ENCODE assay signal across 18 cellular contexts in the genomic region with DNA sequence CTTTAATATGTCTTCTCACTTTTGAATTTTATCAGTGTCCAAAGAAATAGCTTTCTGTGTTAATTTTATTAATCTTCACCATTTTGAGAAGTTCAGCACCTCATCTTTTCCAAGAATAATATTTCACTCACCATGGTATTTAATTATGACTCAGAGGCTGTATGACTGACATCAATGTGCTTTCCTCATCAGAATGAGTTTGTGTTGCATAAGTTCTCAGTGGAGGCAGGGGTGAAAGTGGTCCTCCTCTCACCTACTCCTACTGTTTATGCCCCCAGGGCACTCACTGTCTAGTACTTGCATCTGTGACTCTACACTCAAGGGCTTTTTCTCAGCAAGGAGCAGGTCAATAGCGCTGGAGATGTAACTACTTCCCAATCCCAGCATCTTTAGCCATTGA.
DNase-seq lines count a peak whose midpoint lies in the region; ATAC-seq, FAIRE-seq and TF ChIP-seq lines count a peak whose summit lies in the region.
"Had no signal": no experiment of that assay in that cellular context is flagged by ENCODE, and none has a peak within 500 bp of the region (broad histone marks: within the 10 kb centered on the region; RNA-seq: fewer than 3 reads in every experiment).

No MANE protein-coding gene starts in this region.

- 10% methylated on average over 1 of the region's 1 CpG for whole genome bisulfite sequencing in K562 (ENCODE audit: insufficient coverage, low coverage, missing lambda C conversion rate)
- whole genome bisulfite sequencing in esophagus muscularis mucosa = 92% methylated on average over 1 of the region's 1 CpG
- 86 to 96% (median 94%) methylated on average over 1 of the region's 1 CpG for WGBS in ovary, 3 donors

- H3K36me3 ChIP-seq in breast epithelium = no peaks in the 10 kb centered on the region
- peaks cover 71% of the 10 kb centered on the region for H3K36me3 ChIP-seq in K562 (ENCODE audit: control insufficient read depth, insufficient read depth, low read length)
- no peaks in the 10 kb centered on the region for H3K36me3 ChIP-seq in esophagus muscularis mucosa
- no peaks in the 10 kb centered on the region for H3K36me3 ChIP-seq in kidney (ENCODE audit: control insufficient read depth in 1 of 2, insufficient read depth in 2 of 2, low read length in 2 of 2)
- H3K36me3 ChIP-seq in ovary = no peaks in the 10 kb centered on the region
- H3K36me3 ChIP-seq: spleen had no signal

- H3K27me3 ChIP-seq in breast epithelium (no peaks in the 10 kb centered on the region), K562 (ENCODE audit: control insufficient read depth in 2 of 2, insufficient read depth in 2 of 2, low read length in 2 of 2) (no peaks in the 10 kb centered on the region), esophagus muscularis mucosa (no peaks in the 10 kb centered on the region), ovary (no peaks in the 10 kb centered on the region)
- H3K27me3 ChIP-seq: body of pancreas, spleen had no signal

- BruUV-seq in MCF 10A (replicated peaks; lab: Mats Ljungman, UMichigan) (no TSS peak), K562 (replicated peaks; lab: Mats Ljungman, UMichigan) (no TSS peak)

- DNase-seq in MCF 10A (ENCODE audit: unreplicated experiment) (peak; percentile 84), breast epithelium (ENCODE audit: low spot score in 2 of 2) (no peak), K562 (ENCODE audit: extremely low read depth in 1 of 4, low spot score in 3 of 4) (peak in 1 of 4 experiments; percentile 21), iris pigment epithelial cell (ENCODE audit: low read depth) (peak; percentile 71), esophagus muscularis mucosa (ENCODE audit: extremely low spot score) (no peak), kidney (no peak), ovary (no peak)
- DNase-seq: activated CD4-positive, CD25-positive, alpha-beta regulatory T cell treated with anti-CD3 and anti-CD28 coated beads, Interleukin-2, amount 50 U/mL, for 72 hours; body of pancreas; CD4-positive, CD25-positive, alpha-beta regulatory T cell; foreskin melanocyte; NCI-H1092; spleen; T-helper 2 cell had no signal

- no peak overlapping the region for H3K4me3 Mint-ChIP-seq in MCF 10A (ENCODE audit: unreplicated experiment)
- H3K4me3 Mint-ChIP-seq: CD4-positive, CD25-positive, alpha-beta regulatory T cell; IgD-negative memory B cell; type B pancreatic cell had no signal

- TF ChIP-seq POLR2A in breast epithelium (IDR thresholded peaks at IDR 0.05) (no peak), K562 (conservative IDR thresholded peaks at IDR 0.05) (0 out of 2 replicates have a peak, but pooled peaks have one; percentile 33), esophagus muscularis mucosa (IDR thresholded peaks at IDR 0.05; ENCODE audit: low read depth) (no peak), ovary (IDR thresholded peaks at IDR 0.05) (no peak)

- TF ChIP-seq RAD21 in K562 (CRISPR knock-in tag; conservative IDR thresholded peaks at IDR 0.05 in 1 of 2, IDR thresholded peaks at IDR 0.05 in 1 of 2) = no peak

- H3K4me3 ChIP-seq in breast epithelium (no peak overlapping the region), K562 (no peak overlapping the region), esophagus muscularis mucosa (no peak overlapping the region), kidney (ENCODE audit: low read length in 2 of 2) (no peak overlapping the region), ovary (no peak overlapping the region)
- H3K4me3 ChIP-seq: body of pancreas, spleen had no signal

- H3K9me3 ChIP-seq in breast epithelium (no peaks in the 10 kb centered on the region), K562 (replicated peaks; ENCODE audit: control insufficient read depth, insufficient read depth, low read depth, low read length) (peaks cover 6% of the 10 kb centered on the region), esophagus muscularis mucosa (no peaks in the 10 kb centered on the region), kidney (ENCODE audit: control insufficient read depth in 1 of 2, low read length in 2 of 2) (no peaks in the 10 kb centered on the region), ovary (no peaks in the 10 kb centered on the region)
- H3K9me3 ChIP-seq: body of pancreas, spleen had no signal

- intact Hi-C loops in MCF 10A (cut with micrococcal nuclease) (no loop called here), breast epithelium (cut with DNase I; ENCODE audit: low total_unique reads) (no loop called here), K562 (cut with micrococcal nuclease) (no loop called here), esophagus muscularis mucosa (cut with DNase I) (no loop called here), kidney (cut with DNase I) (no loop called here), ovary (cut with DNase I) (no loop called here)

- H3K27ac ChIP-seq in breast epithelium = no peak overlapping the region
- H3K27ac ChIP-seq in K562 (ENCODE audit: extremely low read depth, low read depth, low read length) = peak overlapping the region; percentile 53; the same call in 1 of the 3 replicates
- H3K27ac ChIP-seq in esophagus muscularis mucosa (replicated peaks in 1 of 4) = no peak overlapping the region
- H3K27ac ChIP-seq in kidney (ENCODE audit: low read depth in 2 of 2, low read length in 2 of 2) = no peak overlapping the region
- no peak overlapping the region for H3K27ac ChIP-seq in ovary
- H3K27ac ChIP-seq: body of pancreas, spleen had no signal

- H3K36me3 Mint-ChIP-seq in MCF 10A (ENCODE audit: insufficient read depth, unreplicated experiment) = no peaks in the 10 kb centered on the region
- H3K36me3 Mint-ChIP-seq: CD4-positive, CD25-positive, alpha-beta regulatory T cell; type B pancreatic cell had no signal

- no peak overlapping the region for H3K27ac Mint-ChIP-seq in MCF 10A (ENCODE audit: low read depth, unreplicated experiment)
- H3K27ac Mint-ChIP-seq: CD4-positive, CD25-positive, alpha-beta regulatory T cell; type B pancreatic cell had no signal

- in situ Hi-C loops in K562 (cut with MboI) = no loop called here

- no peaks in the 10 kb centered on the region for H4K20me1 ChIP-seq in K562 (replicated peaks; ENCODE audit: control insufficient read depth, insufficient read depth, low read length)

- H3K4me2 ChIP-seq in K562 (ENCODE audit: insufficient read depth, low read length) = peak overlapping the region; percentile 26; the same call in 1 of the 2 replicates

- no peak overlapping the region for H3K9ac ChIP-seq in K562 (ENCODE audit: insufficient read depth in 1 of 2, low read depth in 2 of 2, low read length in 2 of 2)
- no peak overlapping the region for H3K9ac ChIP-seq in kidney (ENCODE audit: low read length in 2 of 2)

- H2AFZ ChIP-seq in K562 (ENCODE audit: low read depth, low read length) = no peak overlapping the region

- FAIRE-seq in K562 (lab: Jason Lieb, UNC) (peak; percentile 19), kidney (lab: Jason Lieb, UNC) (no peak)

- peaks cover 99% of the 10 kb centered on the region for H3K79me2 ChIP-seq in K562 (ENCODE audit: control insufficient read depth, insufficient read depth, low read length)

- POLR2A ChIA-PET in MCF 10A (lab: Yijun Ruan, JAX) (no interaction called here), K562 (lab: Yijun Ruan, JAX) (no interaction called here)

- H3K9me1 ChIP-seq in K562 (ENCODE audit: control insufficient read depth, insufficient read depth, low read length) = no peaks in the 10 kb centered on the region

- no peaks in the 10 kb centered on the region for H3K27me3 Mint-ChIP-seq in MCF 10A (ENCODE audit: insufficient read depth, unreplicated experiment)
- H3K27me3 Mint-ChIP-seq: CD4-positive, CD25-positive, alpha-beta regulatory T cell; IgD-negative memory B cell; type B pancreatic cell had no signal

- TF ChIP-seq CTCF in MCF 10A (IDR thresholded peaks at IDR 0.05; ENCODE audit: unreplicated experiment) (no peak), breast epithelium (IDR thresholded peaks at IDR 0.05) (no peak), K562 (IDR thresholded peaks at IDR 0.05 in 2 of 3, conservative IDR thresholded peaks at IDR 0.05 in 1 of 3; ENCODE audit: insufficient read depth in 2 of 3, low read depth in 1 of 3, low read length in 3 of 3) (no peak), esophagus muscularis mucosa (IDR thresholded peaks at IDR 0.05) (no peak), kidney (IDR thresholded peaks at IDR 0.05; ENCODE audit: borderline replicate concordance, extremely low read depth, insufficient read depth) (no peak), ovary (IDR thresholded peaks at IDR 0.05) (no peak)

- ATAC-seq in K562 = peak; percentile 55
- no peak for ATAC-seq in GM21619 (IDR thresholded peaks at IDR 0.05; ENCODE audit: unreplicated experiment)
- ATAC-seq: body of pancreas, Right ventricle myocardium inferior had no signal

- no peak for TF ChIP-seq EP300 in K562 (IDR thresholded peaks at IDR 0.05; ENCODE audit: low read length)
- no peak for TF ChIP-seq EP300 in esophagus muscularis mucosa (IDR thresholded peaks at IDR 0.05)
- no peak for TF ChIP-seq EP300 in ovary (IDR thresholded peaks at IDR 0.05)

- CTCF ChIA-PET in MCF 10A (lab: Yijun Ruan, JAX) (interaction anchor here (0.8 kb wide), 1 partner anchor 12 kb away, joined by 4 read pairs; no protein-coding TSS in a partner anchor), K562 (lab: Yijun Ruan, JAX; ENCODE audit: low intra/inter-chr PET ratio) (no interaction called here)

- H3K4me1 ChIP-seq in breast epithelium (no peaks in the 10 kb centered on the region), K562 (replicated peaks in 1 of 2; ENCODE audit: control insufficient read depth in 2 of 2, insufficient read depth in 2 of 2, low read length in 2 of 2) (peaks cover 0 to 19% of the 10 kb centered on the region in 2 experiments; a peak in 2 of 5 replicates), esophagus muscularis mucosa (no peaks in the 10 kb centered on the region), kidney (ENCODE audit: control insufficient read depth in 1 of 2, insufficient read depth in 1 of 2, low read depth in 1 of 2, low read length in 2 of 2) (no peaks in the 10 kb centered on the region), ovary (ENCODE audit: insufficient read depth) (no peaks in the 10 kb centered on the region)
- H3K4me1 ChIP-seq: body of pancreas, spleen had no signal

- peaks cover 7% of the 10 kb centered on the region for H3K4me1 Mint-ChIP-seq in MCF 10A (ENCODE audit: insufficient read depth, unreplicated experiment)
- H3K4me1 Mint-ChIP-seq: CD4-positive, CD25-positive, alpha-beta regulatory T cell; IgD-negative memory B cell had no signal

- H3K9me3 Mint-ChIP-seq in MCF 10A (ENCODE audit: unreplicated experiment) = no peaks in the 10 kb centered on the region
- H3K9me3 Mint-ChIP-seq: type B pancreatic cell had no signal

TF ChIP-seq in K562, 482 proteins besides CTCF, POLR2A, EP300 and RAD21 (continues in another document):
- TF ChIP-seq MEIS2 (IDR thresholded peaks at IDR 0.05; ENCODE audit: partially characterized antibody) (peak; percentile 66), ZNF232 (CRISPR knock-in tag; IDR thresholded peaks at IDR 0.05) (no peak), ZNF57 (CRISPR knock-in tag; IDR thresholded peaks at IDR 0.05) (no peak)

Comparison
In these comparisons a context has a peak if more than half of its experiments do, and no peak if none do; other contexts are left out.
1. DNase-seq: peak in MCF 10A (single experiment) and iris pigment epithelial cell (single experiment); none in breast epithelium (0 of 2), esophagus muscularis mucosa (single experiment), kidney (single experiment) and ovary (0 of 5).